In the genomic region with DNA sequence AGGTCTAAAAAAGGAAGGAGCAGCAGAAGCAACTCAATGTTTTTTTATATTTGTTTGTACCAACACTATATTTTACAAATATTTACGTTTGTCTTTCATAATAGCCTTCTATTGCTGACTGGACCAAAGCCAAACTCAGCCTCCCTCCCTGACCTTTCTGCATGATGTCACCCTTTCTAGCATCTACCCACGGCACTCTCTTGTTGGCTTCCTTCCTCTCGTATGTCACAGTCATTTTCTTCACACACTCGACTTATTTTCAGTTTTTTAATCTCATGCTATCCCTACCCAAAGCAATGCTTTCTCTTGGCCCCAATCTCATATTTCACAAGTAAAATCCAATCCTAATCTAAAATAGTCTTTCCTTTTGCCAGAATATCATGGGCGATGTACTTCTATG, we compare ENCODE assay signal across 11 cellular contexts. TPM values are rescaled to one million over a fixed set of nuclear protein-coding genes. Genes with fewer than 3 reads are reported as not detected.
DNase-seq lines count a peak whose midpoint lies in the region; ATAC-seq, FAIRE-seq and TF ChIP-seq lines count a peak whose summit lies in the region.
"Had no signal": no experiment of that assay in that cellular context is flagged by ENCODE, and none has a peak within 500 bp of the region (broad histone marks: within the 10 kb centered on the region; RNA-seq: fewer than 3 reads in every experiment).

No MANE protein-coding gene starts in this region.

- no peaks in the 10 kb centered on the region for H3K36me3 Mint-ChIP-seq in astrocyte (ENCODE audit: low read depth, unreplicated experiment)
- no peaks in the 10 kb centered on the region for H3K36me3 Mint-ChIP-seq in T-helper 2 cell treated with Interferon-gamma antibody and Interleukin-4, amounts not matched to agents 5 μg/mL and 100 μg/mL, for 36 hours (ENCODE audit: low read depth)
- H3K36me3 Mint-ChIP-seq: activated naive CD4-positive, alpha-beta T cell treated with anti-CD3 and anti-CD28 coated beads, Interleukin-2, amount 10 ng/mL, durations not matched to agents 7 days and 5 days had no signal

- no peak for TF ChIP-seq CTCF in astrocyte (IDR thresholded peaks at IDR 0.05; ENCODE audit: insufficient read depth, low read depth, low read length)

- no peaks in the 10 kb centered on the region for H3K9me3 Mint-ChIP-seq in astrocyte (ENCODE audit: unreplicated experiment)
- H3K9me3 Mint-ChIP-seq in T-helper 2 cell treated with Interferon-gamma antibody and Interleukin-4, amounts not matched to agents 5 μg/mL and 100 μg/mL, for 36 hours = no peaks in the 10 kb centered on the region

- H3K9me3 ChIP-seq in astrocyte (ENCODE audit: insufficient read depth, low read depth, low read length) (no peaks in the 10 kb centered on the region), stomach smooth muscle (ENCODE audit: control insufficient read depth in 2 of 2, low read length in 2 of 2) (no peaks in the 10 kb centered on the region)

- H3K4me3 ChIP-seq in astrocyte (ENCODE audit: insufficient read depth, low read depth, low read length) = no peak overlapping the region
- H3K4me3 ChIP-seq in stomach smooth muscle (ENCODE audit: low read length in 2 of 2) = peak overlapping the region; percentile 6 to 54

- H3K4me1 ChIP-seq in astrocyte (ENCODE audit: insufficient read depth, low read length) (no peaks in the 10 kb centered on the region), stomach smooth muscle (ENCODE audit: control insufficient read depth, insufficient read depth, low read length) (peaks cover 7% of the 10 kb centered on the region)

- peak overlapping the region; percentile 6 for H2AFZ ChIP-seq in astrocyte (ENCODE audit: low read depth, low read length)

- DNase-seq in astrocyte (ENCODE audit: low read depth) = peak; percentile 28
- no peak for DNase-seq in NOMO-1 treated with DMSO at 0.1 percent for 48 hours (lab: John Stamatoyannopoulos, UW; ENCODE audit: unreplicated experiment)
- DNase-seq in T-helper 2 cell treated with Interferon-gamma antibody and Interleukin-4, amounts not matched to agents 5 μg/mL and 100 μg/mL, for 36 hours (ENCODE audit: low spot score) = no peak
- DNase-seq in HUDEP-2 (lab: John Stamatoyannopoulos, UW; ENCODE audit: unreplicated experiment in 76 of 76) = no peak
- DNase-seq in NCI-H1417 (lab: John Stamatoyannopoulos, UW) = no peak
- DNase-seq: stimulated activated CD4-positive, alpha-beta T cell treated with anti-CD3 and anti-CD28 coated beads, Interleukin-4, amount 100 ng/mL, for 24 hours had no signal

- peak overlapping the region; percentile 50 for H3K4me2 ChIP-seq in astrocyte (ENCODE audit: low read length)

- ATAC-seq in HG02885 (IDR thresholded peaks at IDR 0.05; ENCODE audit: poor library complexity, unreplicated experiment) = peak; percentile 28

- H3K27me3 ChIP-seq in astrocyte (ENCODE audit: insufficient read depth, low read length) = no peaks in the 10 kb centered on the region
- H3K27me3 ChIP-seq in layer of hippocampus (ENCODE audit: control insufficient read depth, insufficient read depth, low read length) = no peaks in the 10 kb centered on the region
- H3K27me3 ChIP-seq in stomach smooth muscle (ENCODE audit: control insufficient read depth in 1 of 2, insufficient read depth in 2 of 2, low read length in 2 of 2) = no peaks in the 10 kb centered on the region

- H3K4me3 Mint-ChIP-seq in astrocyte (ENCODE audit: unreplicated experiment) = no peak overlapping the region
- H3K4me3 Mint-ChIP-seq in T-helper 2 cell treated with Interferon-gamma antibody and Interleukin-4, amounts not matched to agents 5 μg/mL and 100 μg/mL, for 36 hours = no peak overlapping the region
- H3K4me3 Mint-ChIP-seq: activated naive CD4-positive, alpha-beta T cell treated with anti-CD3 and anti-CD28 coated beads, Interleukin-2, amount 10 ng/mL, durations not matched to agents 7 days and 5 days had no signal

- peak overlapping the region; percentile 40 for H3K9ac ChIP-seq in astrocyte (ENCODE audit: low read length)
- peak overlapping the region; percentile 36 to 66 for H3K9ac ChIP-seq in stomach smooth muscle (ENCODE audit: low read length in 2 of 2)

- peaks cover 9% of the 10 kb centered on the region for H3K4me1 Mint-ChIP-seq in astrocyte (ENCODE audit: low read depth, unreplicated experiment)
- H3K4me1 Mint-ChIP-seq in T-helper 2 cell treated with Interferon-gamma antibody and Interleukin-4, amounts not matched to agents 5 μg/mL and 100 μg/mL, for 36 hours (ENCODE audit: low read depth) = peaks cover 7% of the 10 kb centered on the region

- H3K79me2 ChIP-seq in astrocyte (ENCODE audit: insufficient read depth, low read length) = no peaks in the 10 kb centered on the region

- no peaks in the 10 kb centered on the region for H4K20me1 ChIP-seq in astrocyte (ENCODE audit: insufficient read depth, low read length)

- H3K27me3 Mint-ChIP-seq in astrocyte (ENCODE audit: low read depth, unreplicated experiment) = no peaks in the 10 kb centered on the region
- peaks cover 9% of the 10 kb centered on the region for H3K27me3 Mint-ChIP-seq in T-helper 2 cell treated with Interferon-gamma antibody and Interleukin-4, amounts not matched to agents 5 μg/mL and 100 μg/mL, for 36 hours (ENCODE audit: low read depth)

- H3K27ac Mint-ChIP-seq in astrocyte (ENCODE audit: unreplicated experiment) = peak overlapping the region; percentile 77
- H3K27ac Mint-ChIP-seq in T-helper 2 cell treated with Interferon-gamma antibody and Interleukin-4, amounts not matched to agents 5 μg/mL and 100 μg/mL, for 36 hours = no peak overlapping the region
- H3K27ac Mint-ChIP-seq: activated naive CD4-positive, alpha-beta T cell treated with anti-CD3 and anti-CD28 coated beads, Interleukin-2, amount 10 ng/mL, durations not matched to agents 7 days and 5 days had no signal

- H3K27ac ChIP-seq in astrocyte (ENCODE audit: low read depth, low read length) = peak overlapping the region; percentile 44
- peak overlapping the region; percentile 49 for H3K27ac ChIP-seq in layer of hippocampus (ENCODE audit: low read depth, low read length)
- H3K27ac ChIP-seq in stomach smooth muscle (ENCODE audit: low read length) = peak overlapping the region; percentile 78

- FAIRE-seq in astrocyte (lab: Jason Lieb, UNC) = no peak
- FAIRE-seq: GM12892 had no signal

- H3K36me3 ChIP-seq in astrocyte (ENCODE audit: insufficient read depth, low read length) = no peaks in the 10 kb centered on the region
- H3K36me3 ChIP-seq in stomach smooth muscle (ENCODE audit: control insufficient read depth in 2 of 2, insufficient read depth in 2 of 2, low read length in 2 of 2) = no peaks in the 10 kb centered on the region

RNA-seq across cellular contexts. Expression of a gene that starts 16.3 kb away (rescaled TPM):
- total RNA-seq in astrocyte = 17.9 and 19.5 TPM in 2 replicates
